ENCODE assay signal across 15 cellular contexts in the genomic region with DNA sequence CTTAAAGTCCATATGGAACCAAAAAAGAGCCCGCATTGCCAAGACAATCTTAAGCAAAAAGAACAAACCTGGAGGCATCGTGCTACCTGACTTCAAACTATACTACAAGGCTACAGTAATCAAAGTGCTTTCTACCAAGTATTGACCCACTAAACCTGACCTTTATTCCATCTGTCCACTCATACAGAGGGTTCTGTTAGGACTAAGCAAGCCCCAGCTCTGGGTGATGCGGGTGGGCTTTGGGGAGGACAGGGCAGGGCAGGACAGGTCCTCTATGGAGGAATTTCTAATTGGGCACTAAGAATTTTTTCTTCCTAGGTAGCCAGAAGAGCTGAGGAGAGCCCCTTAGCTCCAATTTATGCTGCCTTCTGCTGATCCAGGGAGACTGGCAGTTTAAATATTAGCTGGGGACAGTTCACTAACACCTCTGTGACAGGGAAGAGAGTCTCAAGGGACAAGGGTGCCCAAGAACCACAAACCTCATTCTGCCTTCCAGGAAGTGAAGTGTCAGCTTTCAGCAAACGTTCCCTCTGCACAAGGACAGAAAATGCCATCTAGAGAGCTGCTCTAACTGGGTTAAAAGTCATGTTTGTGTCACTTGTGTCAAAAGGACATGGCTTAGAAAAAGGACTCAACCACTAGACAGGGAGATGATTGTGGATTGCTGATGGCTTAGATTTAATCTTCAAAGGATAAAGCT.
DNase-seq lines count a peak whose midpoint lies in the region; ATAC-seq, FAIRE-seq and TF ChIP-seq lines count a peak whose summit lies in the region.
"Had no signal": no experiment of that assay in that cellular context is flagged by ENCODE, and none has a peak within 500 bp of the region (broad histone marks: within the 10 kb centered on the region; RNA-seq: fewer than 3 reads in every experiment).

No MANE protein-coding gene starts in this region.

- CTCF ChIA-PET in activated CD8-positive, alpha-beta memory T cell treated with anti-CD3 and anti-CD28 coated beads, Interleukin-2, amount 10 ng/mL, durations not matched to agents 7 days and 5 days (lab: Charles Lee), result no interaction called here

- no peak for TF ChIP-seq CTCF in D721Med (IDR thresholded peaks at IDR 0.05; ENCODE audit: insufficient read depth, missing control alignments)

- no peaks in the 10 kb centered on the region for H3K36me3 Mint-ChIP-seq in activated CD8-positive, alpha-beta memory T cell treated with anti-CD3 and anti-CD28 coated beads, Interleukin-2, amount 10 ng/mL, durations not matched to agents 7 days and 5 days

- no peaks in the 10 kb centered on the region for H3K27me3 Mint-ChIP-seq in activated CD8-positive, alpha-beta memory T cell treated with anti-CD3 and anti-CD28 coated beads, Interleukin-2, amount 10 ng/mL, durations not matched to agents 7 days and 5 days

- no peak for FAIRE-seq in D721Med (lab: Jason Lieb, UNC)

- DNase-seq in DMS153 (lab: John Stamatoyannopoulos, UW), result peak; percentile 73
- DNase-seq in UCSD-AML1 (lab: John Stamatoyannopoulos, UW; ENCODE audit: unreplicated experiment), result peak; percentile 42
- no peak for DNase-seq in D721Med (ENCODE audit: insufficient read length, low spot score)
- DNase-seq in NCI-H128 (lab: John Stamatoyannopoulos, UW; ENCODE audit: unreplicated experiment), result no peak
- DNase-seq in activated CD8-positive, alpha-beta memory T cell treated with anti-CD3 and anti-CD28 coated beads, Interleukin-2, amount 10 ng/mL, durations not matched to agents 7 days and 5 days, result no peak
- DNase-seq: amygdala; BE2C; effector memory CD4-positive, alpha-beta T cell; head of caudate nucleus; testis had no signal

- peak; percentile 84 for ATAC-seq in GM19395 (IDR thresholded peaks at IDR 0.05; ENCODE audit: unreplicated experiment)
- ATAC-seq in HG03354 (IDR thresholded peaks at IDR 0.05; ENCODE audit: poor library complexity, severe bottlenecking, unreplicated experiment), result peak; percentile 90
- ATAC-seq in HG03039 (IDR thresholded peaks at IDR 0.05; ENCODE audit: unreplicated experiment), result no peak
- no peak for ATAC-seq in activated CD8-positive, alpha-beta memory T cell treated with anti-CD3 and anti-CD28 coated beads, Interleukin-2, amount 10 ng/mL, durations not matched to agents 7 days and 5 days
- ATAC-seq: SK-N-SH treated with all-trans-retinoic acid at 6 μM for 48 hours had no signal

- H3K4me3 Mint-ChIP-seq in activated CD8-positive, alpha-beta memory T cell treated with anti-CD3 and anti-CD28 coated beads, Interleukin-2, amount 10 ng/mL, durations not matched to agents 7 days and 5 days, result no peak overlapping the region
- H3K4me3 Mint-ChIP-seq: memory B cell had no signal

- H3K27ac Mint-ChIP-seq in activated CD8-positive, alpha-beta memory T cell treated with anti-CD3 and anti-CD28 coated beads, Interleukin-2, amount 10 ng/mL, durations not matched to agents 7 days and 5 days, result no peak overlapping the region
- H3K27ac Mint-ChIP-seq: memory B cell had no signal

- H3K9me3 Mint-ChIP-seq in activated CD8-positive, alpha-beta memory T cell treated with anti-CD3 and anti-CD28 coated beads, Interleukin-2, amount 10 ng/mL, durations not matched to agents 7 days and 5 days (ENCODE audit: low read depth), result no peaks in the 10 kb centered on the region

- H3K4me1 Mint-ChIP-seq in activated CD8-positive, alpha-beta memory T cell treated with anti-CD3 and anti-CD28 coated beads, Interleukin-2, amount 10 ng/mL, durations not matched to agents 7 days and 5 days, result no peaks in the 10 kb centered on the region

Comparison
In these comparisons a context has a peak if more than half of its experiments do, and no peak if none do; other contexts are left out.
1. DNase-seq: peak in DMS153 (single experiment) and UCSD-AML1 (single experiment); none in D721Med (single experiment), NCI-H128 (single experiment) and activated CD8-positive, alpha-beta memory T cell treated with anti-CD3 and anti-CD28 coated beads, Interleukin-2, amount 10 ng/mL, durations not matched to agents 7 days and 5 days (single experiment).
2. ATAC-seq: peak in GM19395 (single experiment) and HG03354 (single experiment); none in HG03039 (single experiment) and activated CD8-positive, alpha-beta memory T cell treated with anti-CD3 and anti-CD28 coated beads, Interleukin-2, amount 10 ng/mL, durations not matched to agents 7 days and 5 days (single experiment).